Comparison of ENCODE assay signal across 8 cellular contexts in genomic region chr21:45292399-45293213, GRCh38.
DNase-seq lines count a peak whose midpoint lies in the region; ATAC-seq lines count a peak whose summit lies in the region.

No MANE protein-coding gene starts in this region.

- peak; percentile 92 for DNase-seq in AG20443 (ENCODE audit: low spot score)
- peak; percentile 79 for DNase-seq in HCEC 1CT
- DNase-seq in NCI-H510A treated with DMSO at 0.1 percent for 48 hours (lab: John Stamatoyannopoulos, UW) = peak; percentile 64
- DNase-seq in activated CD4-positive, alpha-beta T cell treated with anti-CD3 and anti-CD28 coated beads for 48 hours = peak; percentile 80
- DNase-seq in cerebellar nuclear complex (lab: John Stamatoyannopoulos, UW) = peak; percentile 21 to 58
- peak; percentile 96 for DNase-seq in left kidney (ENCODE audit: low read depth, low spot score)
- peak; percentile 67 to 72 for DNase-seq in stimulated activated CD4-positive, alpha-beta T cell treated with anti-CD3 and anti-CD28 coated beads, Interleukin-1b, Interleukin-23, amount 100 ng/mL, for 4 hours (ENCODE audit: low read depth in 2 of 2)

- ATAC-seq in GM21515 (IDR thresholded peaks at IDR 0.05; ENCODE audit: unreplicated experiment) = no peak

Comparison
In these comparisons a context has a peak if more than half of its experiments do, and no peak if none do; other contexts are left out.
1. DNase-seq: peak in every context shown above with its lines; median percentile 96 in left kidney; 92 in AG20443; 80 in activated CD4-positive, alpha-beta T cell treated with anti-CD3 and anti-CD28 coated beads for 48 hours; 79 in HCEC 1CT; 70 in stimulated activated CD4-positive, alpha-beta T cell treated with anti-CD3 and anti-CD28 coated beads, Interleukin-1b, Interleukin-23, amount 100 ng/mL, for 4 hours; 64 in NCI-H510A treated with DMSO at 0.1 percent for 48 hours; 40 in cerebellar nuclear complex.